19 cellular contexts compared by ENCODE assay signal in genomic region chr6:16434885-16435284, GRCh38.
DNase-seq lines count a peak whose midpoint lies in the region; ATAC-seq, FAIRE-seq and TF ChIP-seq lines count a peak whose summit lies in the region.
"Had no signal": no experiment of that assay in that cellular context is flagged by ENCODE, and none has a peak within 500 bp of the region (broad histone marks: within the 10 kb centered on the region; RNA-seq: fewer than 3 reads in every experiment).

No MANE protein-coding gene starts in this region.

- TF ChIP-seq CTCF in A549 (IDR thresholded peaks at IDR 0.05) (no peak), DOHH2 (IDR thresholded peaks at IDR 0.05; ENCODE audit: low read depth, low read length, poor library complexity, severe bottlenecking) (no peak), chondrocyte (IDR thresholded peaks at IDR 0.05) (no peak)

- H3K4me2 ChIP-seq in A549, result 0 out of 3 replicates have a peak overlapping the region, but pooled peaks have one; percentile 17
- 0 out of 2 replicates have a peak overlapping the region, but pooled peaks have one; percentile 5 for H3K4me2 ChIP-seq in DOHH2 (ENCODE audit: low read length)

- peaks cover 2% of the 10 kb centered on the region for H3K36me3 Mint-ChIP-seq in T-helper 17 cell (ENCODE audit: low read depth)
- peaks cover 3% of the 10 kb centered on the region for H3K36me3 Mint-ChIP-seq in chondrocyte (ENCODE audit: low read depth)

- H3K4me1 ChIP-seq in A549 (peaks cover 65% of the 10 kb centered on the region), DOHH2 (ENCODE audit: control insufficient read depth, low read length) (peaks cover 98% of the 10 kb centered on the region)
- H3K4me1 ChIP-seq: parathyroid adenoma had no signal

- H3K27me3 ChIP-seq in DOHH2 (ENCODE audit: control insufficient read depth, low read length), result no peaks in the 10 kb centered on the region
- H3K27me3 ChIP-seq: SJSA1 had no signal

- no peaks in the 10 kb centered on the region for H3K9me2 ChIP-seq in DOHH2 (replicated peaks; ENCODE audit: control insufficient read depth, low read length)

- POLR2A ChIA-PET in A549 (lab: Yijun Ruan, JAX), result no interaction called here

- H3K4me3 Mint-ChIP-seq in T-helper 17 cell (peak overlapping the region; percentile 0), chondrocyte (ENCODE audit: unreplicated experiment) (no peak overlapping the region)

- H3F3A ChIP-seq in DOHH2 (ENCODE audit: control insufficient read depth, insufficient read depth), result peaks cover 18% of the 10 kb centered on the region

- H3K27ac Mint-ChIP-seq in T-helper 17 cell (peak overlapping the region; percentile 95), chondrocyte (ENCODE audit: unreplicated experiment) (peak overlapping the region; percentile 23)

- no peak overlapping the region for H3K4me3 ChIP-seq in A549
- H3K4me3 ChIP-seq in DOHH2 (ENCODE audit: low read length), result no peak overlapping the region
- H3K4me3 ChIP-seq: SJSA1 had no signal

- H3K9me3 ChIP-seq in A549 (no peaks in the 10 kb centered on the region), DOHH2 (ENCODE audit: control insufficient read depth, insufficient read depth, low read length) (no peaks in the 10 kb centered on the region), T-helper 17 cell (ENCODE audit: control insufficient read depth, low read length, poor library complexity, severe bottlenecking) (no peaks in the 10 kb centered on the region)
- H3K9me3 ChIP-seq: SJSA1 had no signal

- FAIRE-seq in A549 (lab: Jason Lieb, UNC), result no peak
- FAIRE-seq: G401.6 had no signal

- ATAC-seq in A549 (no peak), T-helper 17 cell (peak; percentile 38), HG03565 (IDR thresholded peaks at IDR 0.05; ENCODE audit: unreplicated experiment) (no peak)
- ATAC-seq: esophagus mucosa, left ventricle myocardium superior had no signal

- H3K27ac ChIP-seq in A549, result peak overlapping the region; percentile 26 to 27; a peak in 3 of 6 replicates
- H3K27ac ChIP-seq in DOHH2 (ENCODE audit: low read depth, low read length), result no peak overlapping the region; the same call in 1 of the 2 replicates
- H3K27ac ChIP-seq: parathyroid adenoma, SJSA1 had no signal

- 0 out of 2 replicates have a peak, but pooled peaks cover 3% of the 10 kb centered on the region for H3K36me3 ChIP-seq in DOHH2 (ENCODE audit: control insufficient read depth, low read length)
- H3K36me3 ChIP-seq: SJSA1 had no signal

- H3K9me3 Mint-ChIP-seq in chondrocyte (ENCODE audit: low read depth), result no peaks in the 10 kb centered on the region

- no peaks in the 10 kb centered on the region for H4K20me1 ChIP-seq in DOHH2 (ENCODE audit: control insufficient read depth, insufficient read depth, low read depth, low read length)

- no peaks in the 10 kb centered on the region for H3K79me2 ChIP-seq in DOHH2 (ENCODE audit: control insufficient read depth, low read length)
- H3K79me2 ChIP-seq: parathyroid adenoma had no signal

- TF ChIP-seq POLR2A in A549 (IDR thresholded peaks at IDR 0.05; ENCODE audit: low read length), result no peak

- TF ChIP-seq RAD21 in A549 (conservative IDR thresholded peaks at IDR 0.05 in 1 of 2, IDR thresholded peaks at IDR 0.05 in 1 of 2), result no peak

- DNase-seq in A549 (ENCODE audit: low read depth in 1 of 2, low spot score in 1 of 2) (no peak), T-helper 17 cell (no peak), chondrocyte (ENCODE audit: low spot score) (no peak), NCI-H1417 treated with DMSO at 0.1 percent for 48 hours (lab: John Stamatoyannopoulos, UW) (no peak), SHP77 (lab: John Stamatoyannopoulos, UW) (no peak), SIG-M5 (lab: John Stamatoyannopoulos, UW) (no peak)
- DNase-seq: activated CD4-positive, alpha-beta T cell treated with anti-CD3 and anti-CD28 coated beads for 48 hours; activated effector memory CD4-positive, alpha-beta T cell treated with Interleukin-2 at 50 U/mL for 16 hours; Calu3; dermis blood vessel endothelial cell; left ventricle myocardium superior; NCI-H2081 treated with DMSO at 0.1 percent for 48 hours; NCI-H526 had no signal

- H3K4me1 Mint-ChIP-seq in T-helper 17 cell (peaks cover 53% of the 10 kb centered on the region), chondrocyte (ENCODE audit: low read depth) (peaks cover 66% of the 10 kb centered on the region)

- no peak for TF ChIP-seq EP300 in A549 (IDR thresholded peaks at IDR 0.05)

- CTCF ChIA-PET in A549 (lab: Yijun Ruan, JAX), result interaction anchor here (1.2 kb wide), 1 partner anchor 77 kb away, joined by 3 read pairs; no protein-coding TSS in a partner anchor

- WGBS in A549 (ENCODE audit: missing lambda C conversion rate), result 87% methylated on average over 4 of the region's 4 CpGs

- H3K27me3 Mint-ChIP-seq in T-helper 17 cell, result no peaks in the 10 kb centered on the region
- H3K27me3 Mint-ChIP-seq in chondrocyte (ENCODE audit: low read depth), result no peaks in the 10 kb centered on the region

TF ChIP-seq in A549, 52 proteins besides CTCF, POLR2A, EP300 and RAD21:
- TF ChIP-seq ATOH8 (CRISPR knock-in tag; IDR thresholded peaks at IDR 0.05; ENCODE audit: low read depth) (no peak), JUNB (IDR thresholded peaks at IDR 0.05) (no peak), RCOR1 (IDR thresholded peaks at IDR 0.05; ENCODE audit: low read depth, low read length) (no peak), HDAC2 (IDR thresholded peaks at IDR 0.05) (no peak), ZSCAN20 (CRISPR knock-in tag; IDR thresholded peaks at IDR 0.05) (no peak), FOSL2 (IDR thresholded peaks at IDR 0.05) (no peak), FOSL2 (CRISPR knock-in tag; IDR thresholded peaks at IDR 0.05) (no peak), ZNF302 (CRISPR knock-in tag; IDR thresholded peaks at IDR 0.05) (no peak), RNF2 (IDR thresholded peaks at IDR 0.05; ENCODE audit: borderline replicate concordance, low read depth) (no peak), GATA3 (IDR thresholded peaks at IDR 0.05; ENCODE audit: borderline replicate concordance) (no peak), EHF (CRISPR knock-in tag; IDR thresholded peaks at IDR 0.05) (no peak), MYC (IDR thresholded peaks at IDR 0.05; ENCODE audit: borderline replicate concordance, low read length) (no peak)
